Comparison of ENCODE assay signal across 1 cellular context in the genomic region with DNA sequence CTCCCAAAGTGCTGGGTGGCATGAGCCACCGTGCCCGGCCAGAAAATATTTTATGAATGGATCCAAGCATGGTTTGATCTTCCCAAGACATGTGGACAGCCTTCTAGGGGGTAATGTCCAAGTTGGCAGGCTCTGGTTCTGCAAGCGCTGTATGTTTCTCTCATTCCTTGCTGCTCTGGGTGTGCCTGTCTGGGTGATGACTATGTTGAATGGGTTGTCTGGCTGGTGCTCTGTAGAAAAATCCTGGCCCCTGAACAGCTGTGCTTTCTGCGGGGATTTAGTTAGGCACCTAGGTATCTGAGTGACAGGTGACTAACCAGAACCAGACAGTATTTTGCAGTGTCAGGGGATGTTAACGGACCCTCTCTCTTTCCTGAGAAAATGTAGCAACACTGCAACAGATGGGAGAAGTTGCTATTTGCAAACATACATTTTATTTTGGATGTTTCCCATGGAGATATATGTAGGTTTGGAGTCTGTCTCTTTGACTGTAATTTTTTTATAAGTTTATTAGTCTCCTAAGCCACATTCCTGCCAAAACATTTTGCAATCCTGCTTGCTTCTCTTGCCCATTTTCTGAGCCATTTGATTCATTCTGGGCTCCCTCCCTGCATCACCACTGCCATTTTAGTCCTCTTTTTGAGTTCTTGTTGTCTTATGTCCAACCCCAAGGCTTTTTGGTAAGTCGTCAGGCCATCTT.
TF ChIP-seq lines count a peak whose summit lies in the region.

No MANE protein-coding gene starts in this region.

TF ChIP-seq in IMR-90, 13 proteins besides CTCF, POLR2A, EP300 and RAD21:
- TF ChIP-seq, protein P1, sequence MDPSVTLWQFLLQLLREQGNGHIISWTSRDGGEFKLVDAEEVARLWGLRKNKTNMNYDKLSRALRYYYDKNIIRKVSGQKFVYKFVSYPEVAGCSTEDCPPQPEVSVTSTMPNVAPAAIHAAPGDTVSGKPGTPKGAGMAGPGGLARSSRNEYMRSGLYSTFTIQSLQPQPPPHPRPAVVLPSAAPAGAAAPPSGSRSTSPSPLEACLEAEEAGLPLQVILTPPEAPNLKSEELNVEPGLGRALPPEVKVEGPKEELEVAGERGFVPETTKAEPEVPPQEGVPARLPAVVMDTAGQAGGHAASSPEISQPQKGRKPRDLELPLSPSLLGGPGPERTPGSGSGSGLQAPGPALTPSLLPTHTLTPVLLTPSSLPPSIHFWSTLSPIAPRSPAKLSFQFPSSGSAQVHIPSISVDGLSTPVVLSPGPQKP (IDR thresholded peaks at IDR 0.05; ENCODE audit: borderline replicate concordance, low read depth, low read length) = no peak
- no peak for TF ChIP-seq CHD1 (IDR thresholded peaks at IDR 0.05; ENCODE audit: low read depth, low read length)
- no peak for TF ChIP-seq BHLHE40 (IDR thresholded peaks at IDR 0.05; ENCODE audit: low read depth, low read length)
